Comparison of ENCODE assay signal across 8 cellular contexts in the genomic region with DNA sequence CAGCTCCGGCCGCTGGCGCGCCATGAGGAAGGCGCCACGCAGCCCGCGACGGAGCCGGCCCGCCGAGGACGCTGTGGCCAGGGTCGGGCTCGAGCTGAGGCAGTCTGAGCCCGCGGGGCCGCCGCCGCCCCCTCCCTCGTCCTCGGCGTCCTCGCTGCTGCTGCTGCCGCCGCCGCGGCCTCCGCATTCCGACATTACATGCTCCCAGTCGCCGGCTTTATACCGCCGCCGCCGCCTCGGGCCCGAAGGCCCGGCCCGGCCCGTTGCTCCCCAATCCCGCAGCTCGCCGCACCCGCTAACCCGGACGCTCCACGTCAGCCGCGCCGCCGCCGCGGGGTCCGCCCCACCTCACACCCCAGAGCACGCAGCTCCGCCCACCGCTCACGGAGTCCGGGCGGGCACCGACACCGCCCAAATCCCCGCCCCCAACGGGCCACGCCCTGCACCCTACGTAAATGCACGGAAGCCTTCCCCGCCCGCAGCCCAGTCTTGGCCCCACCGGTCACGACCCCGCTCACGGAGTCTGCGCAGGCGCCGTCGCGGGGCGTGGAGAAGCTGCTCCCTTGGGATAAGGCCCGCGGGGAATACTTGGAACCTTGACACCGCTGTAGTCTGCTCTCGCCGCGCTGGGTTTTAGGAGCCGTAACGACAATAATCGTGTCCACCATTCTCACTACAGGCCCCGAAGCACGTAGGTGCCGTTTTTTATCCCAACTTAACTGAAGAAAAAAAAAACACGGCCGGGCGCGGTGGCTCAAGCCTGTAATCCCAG. TPM values are rescaled to one million over a fixed set of nuclear protein-coding genes. Genes with fewer than 3 reads are reported as not detected.
DNase-seq lines count a peak whose midpoint lies in the region; ATAC-seq and TF ChIP-seq lines count a peak whose summit lies in the region.

TXNDC11 (minus strand) TSS at position 322 of the 772 bp plus-strand sequence; CDS start at position 195, 127 bp downstream.

- no peaks in the 10 kb centered on the region for H3K36me3 ChIP-seq in A673 (ENCODE audit: insufficient read depth, low read length, poor library complexity, severe bottlenecking)
- no peaks in the 10 kb centered on the region for H3K36me3 ChIP-seq in breast epithelium

- H3K4me3 ChIP-seq in A673 (ENCODE audit: low read depth, low read length, poor library complexity, severe bottlenecking) (peak within 1 kb of the TSS; percentile 79), breast epithelium (peak within 1 kb of the TSS; percentile 97 to 99 (median 98)), iPS-18c (ENCODE audit: insufficient read depth, low read depth, low read length) (peak within 1 kb of the TSS; percentile 93), skin epidermis (peak within 1 kb of the TSS; percentile 64 to 94 (median 84))

- TF ChIP-seq CTCF in A673 (conservative IDR thresholded peaks at IDR 0.05; ENCODE audit: low read depth, low read length) (no peak), VCaP (conservative IDR thresholded peaks at IDR 0.05) (no peak), breast epithelium (IDR thresholded peaks at IDR 0.05) (no peak)

- peaks cover 12% of the 10 kb centered on the region for H3K4me1 ChIP-seq in A673 (ENCODE audit: insufficient read depth, low read length, poor library complexity, severe bottlenecking)
- peaks cover 0 to 18% of the 10 kb centered on the region in 2 donors for H3K4me1 ChIP-seq in breast epithelium

- H3K27me3 ChIP-seq in A673 (replicated peaks; ENCODE audit: insufficient read depth, low read depth, low read length, poor library complexity): no peaks in the 10 kb centered on the region
- H3K27me3 ChIP-seq in breast epithelium: no peaks in the 10 kb centered on the region

- peak; percentile 77 for TF ChIP-seq POLR2A in breast epithelium (IDR thresholded peaks at IDR 0.05)

- intact Hi-C loops in A673 (cut with micrococcal nuclease; ENCODE audit: unreplicated experiment): no loop called here
- intact Hi-C loops in breast epithelium (cut with DNase I; ENCODE audit: low total_unique reads): no loop called here

- CTCF ChIA-PET in A673 (lab: Charles Lee): interaction anchor here (0.5 to 0.7 kb wide), 2 partner anchors 54 to 789 kb away, joined by 3 read pairs; partner anchors contain the start of gene ZC3H7A

- POLR2A ChIA-PET in A673 (lab: Charles Lee; ENCODE audit: low non-redundant PET): interaction anchor here (0.6 to 0.8 kb wide), 5 partner anchors 25 to 354 kb away, joined by 3 to 8 read pairs (median 3); no protein-coding TSS in a partner anchor

- ATAC-seq in GM18868 (IDR thresholded peaks at IDR 0.05; ENCODE audit: unreplicated experiment) (peak; percentile 90), HG03108 (IDR thresholded peaks at IDR 0.05; ENCODE audit: unreplicated experiment) (peak; percentile 87)

- BruUV-seq in A673 (replicated peaks; lab: Mats Ljungman, UMichigan): no TSS peak

- H3K9me3 ChIP-seq in A673 (ENCODE audit: low read depth, low read length, poor library complexity, severe bottlenecking) (no peaks in the 10 kb centered on the region), breast epithelium (no peaks in the 10 kb centered on the region), iPS-18c (ENCODE audit: control insufficient read depth, insufficient read depth, low read length) (no peaks in the 10 kb centered on the region)

- H3K27ac ChIP-seq in A673 (ENCODE audit: low read depth, low read length, poor library complexity, severe bottlenecking): peak within 1 kb of the TSS; percentile 87
- H3K27ac ChIP-seq in VCaP: peak within 1 kb of the TSS; percentile 85
- peak within 1 kb of the TSS; percentile 97 to 100 for H3K27ac ChIP-seq in breast epithelium
- H3K27ac ChIP-seq in skin epidermis: peak within 1 kb of the TSS; percentile 85 to 100 (median 96)

- DNase-seq in A673 (ENCODE audit: low spot score) (peak; percentile 98), NCI-H2196 (lab: John Stamatoyannopoulos, UW; ENCODE audit: unreplicated experiment) (peak; percentile 99), breast epithelium (ENCODE audit: low spot score in 2 of 2) (peak; percentile 99 to 100)

RNA-seq across cellular contexts. Expression of gene TXNDC11, which starts in this region (rescaled TPM):
- total RNA-seq in A673 (2021): 17.0 and 17.6 TPM in 2 replicates
- 10 to 100 TPM; 38.6 to 53.7 (median 47.9) TPM for total RNA-seq in breast epithelium

Comparison
In these comparisons a context has a peak if more than half of its experiments do, and no peak if none do; other contexts are left out.
1. Peak in every context shown above with its lines: DNase-seq, ATAC-seq, H3K4me3 ChIP-seq and H3K27ac ChIP-seq.